ENCODE assay signal across 1 cellular context in genomic region chr20:18754030-18754659, GRCh38.
A peak's percentile ranks its signal among the peaks of the same experiment; 100 is the strongest.
TF ChIP-seq lines count a peak whose summit lies in the region.

No MANE protein-coding gene starts in this region.

TF ChIP-seq in GM12878, 131 proteins besides CTCF, POLR2A, EP300 and RAD21 (continued from another document and continues in another):
- TF ChIP-seq NRF1 (conservative IDR thresholded peaks at IDR 0.05; ENCODE audit: low read depth, low read length) (no peak), CHD2 (IDR thresholded peaks at IDR 0.05; ENCODE audit: borderline replicate concordance, low read depth, low read length) (0 out of 2 replicates have a peak, but pooled peaks have one; percentile 26), MYB (IDR thresholded peaks at IDR 0.05; ENCODE audit: borderline replicate concordance, low read depth, low read length) (no peak), SKIL (IDR thresholded peaks at IDR 0.05; ENCODE audit: low read depth, poor library complexity, severe bottlenecking) (peak; percentile 92), KDM1A (IDR thresholded peaks at IDR 0.05; ENCODE audit: borderline replicate concordance) (no peak), CBX5 (IDR thresholded peaks at IDR 0.05; ENCODE audit: low read depth) (peak; percentile 60; the same call in 1 of the 2 replicates), RBBP5 (conservative IDR thresholded peaks at IDR 0.05) (no peak), SREBF1 (IDR thresholded peaks at IDR 0.05; ENCODE audit: low read length) (no peak), RELA (IDR thresholded peaks at IDR 0.05; ENCODE audit: borderline replicate concordance, partially characterized antibody) (no peak), CBX3 (IDR thresholded peaks at IDR 0.05; ENCODE audit: borderline replicate concordance, low read depth) (no peak), RAD51 (IDR thresholded peaks at IDR 0.05) (peak; percentile 58), NR2F1 (conservative IDR thresholded peaks at IDR 0.05) (0 out of 2 replicates have a peak, but pooled peaks have one; percentile 46), CUX1 (IDR thresholded peaks at IDR 0.05; ENCODE audit: insufficient replicate concordance, low read depth, low read length) (no peak), MYC (IDR thresholded peaks at IDR 0.05; ENCODE audit: insufficient read depth, insufficient read length, insufficient replicate concordance, low read length, severe bottlenecking) (no peak), MTA2 (IDR thresholded peaks at IDR 0.05; ENCODE audit: low read depth) (peak; percentile 64), ZNF274 (IDR thresholded peaks at IDR 0.05; ENCODE audit: insufficient read depth, insufficient read length) (no peak), SMAD1 (IDR thresholded peaks at IDR 0.05; ENCODE audit: low read depth, partially characterized antibody) (peak; percentile 33), MLLT1 (IDR thresholded peaks at IDR 0.05) (peak; percentile 54), KAT2A (conservative IDR thresholded peaks at IDR 0.05; ENCODE audit: control insufficient read depth, low read depth, low read length) (no peak), TCF3 (IDR thresholded peaks at IDR 0.05; ENCODE audit: borderline replicate concordance, insufficient read depth, low read depth, low read length) (no peak), ZBED1 (IDR thresholded peaks at IDR 0.05; ENCODE audit: borderline replicate concordance) (no peak), POLR2AphosphoS5 (IDR thresholded peaks at IDR 0.05; ENCODE audit: low read length) (no peak), BRCA1 (IDR thresholded peaks at IDR 0.05; ENCODE audit: low read depth, low read length) (no peak), ZNF207 (IDR thresholded peaks at IDR 0.05; ENCODE audit: borderline replicate concordance) (no peak), PAX5 (IDR thresholded peaks at IDR 0.05; ENCODE audit: borderline replicate concordance, low read depth, low read length) (peak; percentile 64; the same call in 1 of the 2 replicates), IKZF2 (IDR thresholded peaks at IDR 0.05) (peak; percentile 59 to 68; a peak in 2 of 4 replicates), RELB (IDR thresholded peaks at IDR 0.05; ENCODE audit: low read depth) (peak; percentile 46; the same call in 1 of the 2 replicates), RB1 (IDR thresholded peaks at IDR 0.05; ENCODE audit: borderline replicate concordance) (no peak), PKNOX1 (IDR thresholded peaks at IDR 0.05) (no peak), ASH2L (IDR thresholded peaks at IDR 0.05; ENCODE audit: borderline replicate concordance, low read depth) (no peak), IRF3 (IDR thresholded peaks at IDR 0.05) (no peak), ATF2 (IDR thresholded peaks at IDR 0.05; ENCODE audit: low read length) (peak; percentile 59; the same call in 1 of the 2 replicates), BCLAF1 (IDR thresholded peaks at IDR 0.05) (no peak), TCF7 (IDR thresholded peaks at IDR 0.05; ENCODE audit: borderline replicate concordance) (no peak), GATAD2B (conservative IDR thresholded peaks at IDR 0.05; ENCODE audit: low read depth) (no peak), ZNF592 (IDR thresholded peaks at IDR 0.05) (no peak), EGR1 (IDR thresholded peaks at IDR 0.05; ENCODE audit: borderline replicate concordance in 1 of 2, low read depth in 2 of 2, low read length in 2 of 2) (0 out of 3 replicates have a peak, but pooled peaks of 1 of the 2 experiments have one; percentile 39), ZNF24 (IDR thresholded peaks at IDR 0.05) (no peak)
